18 cellular contexts compared by ENCODE assay signal in genomic region chr2:14524041-14524802, GRCh38.
A peak's percentile ranks its signal among the peaks of the same experiment; 100 is the strongest.
DNase-seq lines count a peak whose midpoint lies in the region; ATAC-seq, FAIRE-seq and TF ChIP-seq lines count a peak whose summit lies in the region.
"Had no signal": no experiment of that assay in that cellular context is flagged by ENCODE, and none has a peak within 500 bp of the region (broad histone marks: within the 10 kb centered on the region; RNA-seq: fewer than 3 reads in every experiment).

No MANE protein-coding gene starts in this region.

- DNase-seq in SIG-M5 treated with dmso at 0.1 percent for 504 hours (lab: John Stamatoyannopoulos, UW; ENCODE audit: unreplicated experiment) (peak; percentile 50), SIG-M5 (lab: John Stamatoyannopoulos, UW) (no peak), SW 1271 (lab: John Stamatoyannopoulos, UW) (peak; percentile 11 to 26), fibroblast of pulmonary artery (ENCODE audit: low read depth) (peak; percentile 1), urothelium cell line (ENCODE audit: low spot score) (peak; percentile 68)
- no peak for DNase-seq in natural killer cell treated with Interleukin-12 subunit alpha and Interleukin-12 subunit beta and Interleukin-15 and Interleukin-18, amount 100 ng/mL, for 72 hours (ENCODE audit: low spot score)
- no peak for DNase-seq in activated T-cell treated with anti-CD3 and anti-CD28 coated beads, Interleukin-2, amount 50 U/mL, for 4 hours
- DNase-seq: activated CD8-positive, alpha-beta memory T cell treated with anti-CD3 and anti-CD28 coated beads, Interleukin-2, amount 10 ng/mL, durations not matched to agents 7 days and 5 days; activated naive CD4-positive, alpha-beta T cell treated with anti-CD3 and anti-CD28 coated beads, Interleukin-2, amount 50 U/mL, for 16 hours; cerebellar nuclear complex; erythroblast; NCI-H446 treated with DMSO at 0.1 percent for 48 hours; ovary; stimulated activated CD4-positive, alpha-beta T cell treated with anti-CD3 and anti-CD28 coated beads, Interleukin-15, amount 100 ng/mL, for 24 hours; thyroid gland had no signal

- no peaks in the 10 kb centered on the region for H3K4me1 Mint-ChIP-seq in natural killer cell treated with Interleukin-12 subunit alpha and Interleukin-12 subunit beta and Interleukin-15 and Interleukin-18, amount 100 ng/mL, for 72 hours (ENCODE audit: low read depth in 2 of 2)
- H3K4me1 Mint-ChIP-seq in activated T-cell treated with anti-CD3 and anti-CD28 coated beads, Interleukin-2, amount 50 U/mL, for 4 hours (ENCODE audit: low read depth): no peaks in the 10 kb centered on the region
- H3K4me1 Mint-ChIP-seq: activated CD8-positive, alpha-beta memory T cell treated with anti-CD3 and anti-CD28 coated beads, Interleukin-2, amount 10 ng/mL, durations not matched to agents 7 days and 5 days had no signal

- H3K27ac Mint-ChIP-seq in natural killer cell treated with Interleukin-12 subunit alpha and Interleukin-12 subunit beta and Interleukin-15 and Interleukin-18, amount 100 ng/mL, for 72 hours: no peak overlapping the region
- H3K27ac Mint-ChIP-seq: activated CD8-positive, alpha-beta memory T cell treated with anti-CD3 and anti-CD28 coated beads, Interleukin-2, amount 10 ng/mL, durations not matched to agents 7 days and 5 days had no signal

- no peaks in the 10 kb centered on the region for H3K36me3 Mint-ChIP-seq in natural killer cell treated with Interleukin-12 subunit alpha and Interleukin-12 subunit beta and Interleukin-15 and Interleukin-18, amount 100 ng/mL, for 72 hours
- H3K36me3 Mint-ChIP-seq in activated T-cell treated with anti-CD3 and anti-CD28 coated beads, Interleukin-2, amount 50 U/mL, for 4 hours (ENCODE audit: insufficient read depth): no peaks in the 10 kb centered on the region
- H3K36me3 Mint-ChIP-seq: activated CD8-positive, alpha-beta memory T cell treated with anti-CD3 and anti-CD28 coated beads, Interleukin-2, amount 10 ng/mL, durations not matched to agents 7 days and 5 days had no signal

- no peaks in the 10 kb centered on the region for H3K27me3 Mint-ChIP-seq in natural killer cell treated with Interleukin-12 subunit alpha and Interleukin-12 subunit beta and Interleukin-15 and Interleukin-18, amount 100 ng/mL, for 72 hours
- no peaks in the 10 kb centered on the region for H3K27me3 Mint-ChIP-seq in activated T-cell treated with anti-CD3 and anti-CD28 coated beads, Interleukin-2, amount 50 U/mL, for 4 hours (ENCODE audit: low read depth)
- H3K27me3 Mint-ChIP-seq: activated CD8-positive, alpha-beta memory T cell treated with anti-CD3 and anti-CD28 coated beads, Interleukin-2, amount 10 ng/mL, durations not matched to agents 7 days and 5 days had no signal

- no peak for ATAC-seq in natural killer cell treated with Interleukin-12 subunit alpha and Interleukin-12 subunit beta and Interleukin-15 and Interleukin-18, amount 100 ng/mL, for 72 hours
- no peak for ATAC-seq in HG03520 (IDR thresholded peaks at IDR 0.05; ENCODE audit: unreplicated experiment)
- ATAC-seq in activated T-cell treated with anti-CD3 and anti-CD28 coated beads, Interleukin-2, amount 50 U/mL, for 4 hours: no peak
- ATAC-seq: activated CD8-positive, alpha-beta memory T cell treated with anti-CD3 and anti-CD28 coated beads, Interleukin-2, amount 10 ng/mL, durations not matched to agents 7 days and 5 days; Right ventricle myocardium inferior had no signal

- H3K9me3 Mint-ChIP-seq in natural killer cell treated with Interleukin-12 subunit alpha and Interleukin-12 subunit beta and Interleukin-15 and Interleukin-18, amount 100 ng/mL, for 72 hours: peaks cover 23% of the 10 kb centered on the region
- H3K9me3 Mint-ChIP-seq in activated T-cell treated with anti-CD3 and anti-CD28 coated beads, Interleukin-2, amount 50 U/mL, for 4 hours: peaks cover 7% of the 10 kb centered on the region

- TF ChIP-seq CTCF in fibroblast of pulmonary artery (IDR thresholded peaks at IDR 0.05; ENCODE audit: low read length, missing control alignments): no peak

- no peak overlapping the region for H3K4me3 Mint-ChIP-seq in natural killer cell treated with Interleukin-12 subunit alpha and Interleukin-12 subunit beta and Interleukin-15 and Interleukin-18, amount 100 ng/mL, for 72 hours
- no peak overlapping the region for H3K4me3 Mint-ChIP-seq in activated T-cell treated with anti-CD3 and anti-CD28 coated beads, Interleukin-2, amount 50 U/mL, for 4 hours
- H3K4me3 Mint-ChIP-seq: activated CD8-positive, alpha-beta memory T cell treated with anti-CD3 and anti-CD28 coated beads, Interleukin-2, amount 10 ng/mL, durations not matched to agents 7 days and 5 days had no signal

- peak; percentile 20 for FAIRE-seq in urothelium cell line (lab: Jason Lieb, UNC)
- FAIRE-seq: A204.1 had no signal

- H3K4me3 ChIP-seq in fibroblast of pulmonary artery (replicated peaks; ENCODE audit: low read depth, low read length): no peak overlapping the region
- H3K4me3 ChIP-seq: ovary, thyroid gland had no signal

Comparison
In these comparisons a context has a peak if more than half of its experiments do, and no peak if none do; other contexts are left out.
1. DNase-seq: peak in SIG-M5 treated with dmso at 0.1 percent for 504 hours (single experiment), SW 1271 (2 of 2), fibroblast of pulmonary artery (single experiment) and urothelium cell line (single experiment); none in SIG-M5 (single experiment), natural killer cell treated with Interleukin-12 subunit alpha and Interleukin-12 subunit beta and Interleukin-15 and Interleukin-18, amount 100 ng/mL, for 72 hours (single experiment) and activated T-cell treated with anti-CD3 and anti-CD28 coated beads, Interleukin-2, amount 50 U/mL, for 4 hours (single experiment).